7 cellular contexts compared by ENCODE assay signal in genomic region chr2:208254871-208255556, GRCh38. TPM values are rescaled to one million over a fixed set of nuclear protein-coding genes. Genes with fewer than 3 reads are reported as not detected.
DNase-seq lines count a peak whose midpoint lies in the region; ATAC-seq and FAIRE-seq lines count a peak whose summit lies in the region.

Gene IDH1, minus strand, starts transcription at chr2:208255071. Its CDS starts 3,520 bp downstream, at chr2:208251551.

- peak; percentile 96 for FAIRE-seq in GM18507 (lab: Jason Lieb, UNC)

- intact Hi-C loops in sciatic nerve (cut with DNase I) = no loop called here

- ATAC-seq in HG02973 (IDR thresholded peaks at IDR 0.05; ENCODE audit: unreplicated experiment) (peak; percentile 69), sciatic nerve (peak; percentile 98)

- DNase-seq in GM18507 (ENCODE audit: extremely low spot score, insufficient read length, low read depth) (peak; percentile 84), NCI-H2029 treated with DMSO at 0.1 percent for 48 hours (lab: John Stamatoyannopoulos, UW) (peak; percentile 53), T-helper 9 cell (peak; percentile 99), astrocyte of the hippocampus (ENCODE audit: low read depth, low spot score) (peak; percentile 98), hippocampal formation (lab: John Stamatoyannopoulos, UW) (peak; percentile 94 to 98), sciatic nerve (ENCODE audit: low spot score) (peak; percentile 99)

RNA-seq across cellular contexts. Expression of gene IDH1, which starts in this region (rescaled TPM):
- 78.4 TPM for total RNA-seq in sciatic nerve

Comparison
In these comparisons a context has a peak if more than half of its experiments do, and no peak if none do; other contexts are left out.
1. Peak in every context shown above with its lines: DNase-seq and ATAC-seq.